ENCODE assay signal across 8 cellular contexts in the genomic region with DNA sequence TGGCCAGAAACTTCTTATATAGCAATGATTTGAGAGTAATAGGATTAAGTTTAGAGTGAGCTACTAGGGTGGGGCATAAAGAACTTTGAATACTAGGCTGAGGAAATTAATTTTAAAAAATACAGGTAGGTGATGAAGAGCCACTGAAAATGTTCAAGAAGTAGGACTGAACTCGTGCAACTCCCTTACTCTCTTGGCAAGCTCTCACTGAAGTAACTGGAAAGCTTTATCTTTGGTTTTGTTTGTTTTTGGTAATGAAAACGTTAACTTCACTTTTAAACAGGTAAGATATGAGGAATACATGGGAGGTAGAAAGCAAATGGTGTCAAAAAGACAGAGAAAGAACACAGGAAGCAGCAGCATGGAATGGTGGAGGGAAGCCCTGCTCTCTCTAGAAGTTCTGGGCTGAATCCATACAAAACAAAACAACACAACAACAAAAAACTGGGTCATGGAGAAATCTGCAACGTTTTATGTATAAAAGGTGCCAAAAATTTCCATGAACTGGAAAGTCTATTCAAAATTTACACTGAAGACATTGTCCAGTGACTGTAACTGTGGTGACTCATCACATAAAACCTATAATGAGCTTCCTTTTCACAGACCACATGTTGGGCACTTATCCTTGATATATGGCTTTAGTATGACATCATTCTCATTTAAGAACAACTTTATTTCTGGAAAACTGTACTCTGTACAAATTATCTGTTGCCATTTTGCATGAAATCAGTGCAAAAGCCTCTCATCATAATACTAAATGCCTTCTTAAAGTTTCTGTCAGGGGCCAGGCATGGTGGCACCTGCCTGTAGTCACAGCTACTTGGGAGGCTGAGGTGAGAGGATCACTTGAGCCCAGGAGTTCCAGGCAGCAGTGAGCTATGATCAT.
A peak's percentile ranks its signal among the peaks of the same experiment; 100 is the strongest.
DNase-seq lines count a peak whose midpoint lies in the region; ATAC-seq and TF ChIP-seq lines count a peak whose summit lies in the region.

No MANE protein-coding gene starts in this region.

- ATAC-seq in GM18520 (IDR thresholded peaks at IDR 0.05; ENCODE audit: unreplicated experiment): peak; percentile 69
- ATAC-seq in HG03378 (IDR thresholded peaks at IDR 0.05; ENCODE audit: unreplicated experiment): peak; percentile 84
- peak; percentile 95 for ATAC-seq in SK-N-SH treated with all-trans-retinoic acid at 6 μM for 48 hours
- peak; percentile 88 for ATAC-seq in left lung
- no peak for ATAC-seq in HG03342 (IDR thresholded peaks at IDR 0.05; ENCODE audit: unreplicated experiment)
- no peak for ATAC-seq in HG03439 (IDR thresholded peaks at IDR 0.05; ENCODE audit: unreplicated experiment)
- ATAC-seq in aorta (ENCODE audit: low FRiP score): no peak

- H3K4me1 ChIP-seq in left lung (peaks cover 7 to 12% of the 10 kb centered on the region in 2 donors), aorta (ENCODE audit: control insufficient read depth in 1 of 2, insufficient read depth in 2 of 2, low read length in 2 of 2) (no peaks in the 10 kb centered on the region)

- H3K27ac ChIP-seq in left lung (peak overlapping the region; percentile 24 to 34), aorta (ENCODE audit: low read depth in 1 of 2, low read length in 2 of 2) (no peak overlapping the region)

- DNase-seq in left lung (no peak), DMS79 (lab: John Stamatoyannopoulos, UW) (no peak), aorta (no peak)

- H3K9me3 ChIP-seq in left lung (no peaks in the 10 kb centered on the region), aorta (ENCODE audit: control insufficient read depth, low read length) (no peaks in the 10 kb centered on the region)

- intact Hi-C loops in left lung (cut with DNase I) (no loop called here), aorta (cut with DNase I) (no loop called here)

- H3K4me3 ChIP-seq in left lung (no peak overlapping the region), aorta (ENCODE audit: low read length in 2 of 2) (no peak overlapping the region)

- 14 to 19% methylated on average over 3 of the region's 3 CpGs for WGBS in aorta, 2 donors

- H3K36me3 ChIP-seq in left lung (no peaks in the 10 kb centered on the region), aorta (ENCODE audit: control insufficient read depth in 1 of 2, insufficient read depth in 2 of 2, low read length in 1 of 2) (no peaks in the 10 kb centered on the region)

- TF ChIP-seq CTCF in left lung (IDR thresholded peaks at IDR 0.05): no peak

- H3K27me3 ChIP-seq in left lung (no peaks in the 10 kb centered on the region), aorta (ENCODE audit: control insufficient read depth in 1 of 2, insufficient read depth in 2 of 2, low read length in 1 of 2) (no peaks in the 10 kb centered on the region)

TF ChIP-seq in SK-N-SH treated with all-trans-retinoic acid at 6 μM for 48 hours, 23 proteins besides CTCF, POLR2A, EP300 and RAD21 (continues in another document):
- TF ChIP-seq ARNTL (CRISPR knock-in tag; IDR thresholded peaks at IDR 0.05; ENCODE audit: borderline replicate concordance, low read depth): no peak
- TF ChIP-seq, protein P1, sequence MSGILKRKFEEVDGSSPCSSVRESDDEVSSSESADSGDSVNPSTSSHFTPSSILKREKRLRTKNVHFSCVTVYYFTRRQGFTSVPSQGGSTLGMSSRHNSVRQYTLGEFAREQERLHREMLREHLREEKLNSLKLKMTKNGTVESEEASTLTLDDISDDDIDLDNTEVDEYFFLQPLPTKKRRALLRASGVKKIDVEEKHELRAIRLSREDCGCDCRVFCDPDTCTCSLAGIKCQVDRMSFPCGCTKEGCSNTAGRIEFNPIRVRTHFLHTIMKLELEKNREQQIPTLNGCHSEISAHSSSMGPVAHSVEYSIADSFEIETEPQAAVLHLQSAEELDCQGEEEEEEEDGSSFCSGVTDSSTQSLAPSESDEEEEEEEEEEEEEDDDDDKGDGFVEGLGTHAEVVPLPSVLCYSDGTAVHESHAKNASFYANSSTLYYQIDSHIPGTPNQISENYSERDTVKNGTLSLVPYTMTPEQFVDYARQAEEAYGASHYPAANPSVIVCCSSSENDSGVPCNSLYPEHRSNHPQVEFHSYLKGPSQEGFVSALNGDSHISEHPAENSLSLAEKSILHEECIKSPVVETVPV (CRISPR knock-in tag; IDR thresholded peaks at IDR 0.05): peak; percentile 89; the same call in 1 of the 2 replicates
- no peak for TF ChIP-seq BACH2 (CRISPR knock-in tag; IDR thresholded peaks at IDR 0.05; ENCODE audit: borderline replicate concordance)
- TF ChIP-seq ESRRG (CRISPR knock-in tag; IDR thresholded peaks at IDR 0.05): peak; percentile 87
- TF ChIP-seq, protein P2, sequence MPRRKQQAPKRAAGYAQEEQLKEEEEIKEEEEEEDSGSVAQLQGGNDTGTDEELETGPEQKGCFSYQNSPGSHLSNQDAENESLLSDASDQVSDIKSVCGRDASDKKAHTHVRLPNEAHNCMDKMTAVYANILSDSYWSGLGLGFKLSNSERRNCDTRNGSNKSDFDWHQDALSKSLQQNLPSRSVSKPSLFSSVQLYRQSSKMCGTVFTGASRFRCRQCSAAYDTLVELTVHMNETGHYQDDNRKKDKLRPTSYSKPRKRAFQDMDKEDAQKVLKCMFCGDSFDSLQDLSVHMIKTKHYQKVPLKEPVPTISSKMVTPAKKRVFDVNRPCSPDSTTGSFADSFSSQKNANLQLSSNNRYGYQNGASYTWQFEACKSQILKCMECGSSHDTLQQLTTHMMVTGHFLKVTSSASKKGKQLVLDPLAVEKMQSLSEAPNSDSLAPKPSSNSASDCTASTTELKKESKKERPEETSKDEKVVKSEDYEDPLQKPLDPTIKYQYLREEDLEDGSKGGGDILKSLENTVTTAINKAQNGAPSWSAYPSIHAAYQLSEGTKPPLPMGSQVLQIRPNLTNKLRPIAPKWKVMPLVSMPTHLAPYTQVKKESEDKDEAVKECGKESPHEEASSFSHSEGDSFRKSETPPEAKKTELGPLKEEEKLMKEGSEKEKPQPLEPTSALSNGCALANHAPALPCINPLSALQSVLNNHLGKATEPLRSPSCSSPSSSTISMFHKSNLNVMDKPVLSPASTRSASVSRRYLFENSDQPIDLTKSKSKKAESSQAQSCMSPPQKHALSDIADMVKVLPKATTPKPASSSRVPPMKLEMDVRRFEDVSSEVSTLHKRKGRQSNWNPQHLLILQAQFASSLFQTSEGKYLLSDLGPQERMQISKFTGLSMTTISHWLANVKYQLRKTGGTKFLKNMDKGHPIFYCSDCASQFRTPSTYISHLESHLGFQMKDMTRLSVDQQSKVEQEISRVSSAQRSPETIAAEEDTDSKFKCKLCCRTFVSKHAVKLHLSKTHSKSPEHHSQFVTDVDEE (CRISPR knock-in tag; IDR thresholded peaks at IDR 0.05): no peak
- peak; percentile 60; the same call in 1 of the 2 replicates for TF ChIP-seq ZNF8 (CRISPR knock-in tag; IDR thresholded peaks at IDR 0.05)
- TF ChIP-seq ZNF565 (CRISPR knock-in tag; conservative IDR thresholded peaks at IDR 0.05; ENCODE audit: low read depth): 0 out of 2 replicates have a peak, but pooled peaks have one; percentile 68
- no peak for TF ChIP-seq ZFP3 (CRISPR knock-in tag; IDR thresholded peaks at IDR 0.05)
- TF ChIP-seq GLIS3 (CRISPR knock-in tag; IDR thresholded peaks at IDR 0.05): no peak
- TF ChIP-seq, protein P3, sequence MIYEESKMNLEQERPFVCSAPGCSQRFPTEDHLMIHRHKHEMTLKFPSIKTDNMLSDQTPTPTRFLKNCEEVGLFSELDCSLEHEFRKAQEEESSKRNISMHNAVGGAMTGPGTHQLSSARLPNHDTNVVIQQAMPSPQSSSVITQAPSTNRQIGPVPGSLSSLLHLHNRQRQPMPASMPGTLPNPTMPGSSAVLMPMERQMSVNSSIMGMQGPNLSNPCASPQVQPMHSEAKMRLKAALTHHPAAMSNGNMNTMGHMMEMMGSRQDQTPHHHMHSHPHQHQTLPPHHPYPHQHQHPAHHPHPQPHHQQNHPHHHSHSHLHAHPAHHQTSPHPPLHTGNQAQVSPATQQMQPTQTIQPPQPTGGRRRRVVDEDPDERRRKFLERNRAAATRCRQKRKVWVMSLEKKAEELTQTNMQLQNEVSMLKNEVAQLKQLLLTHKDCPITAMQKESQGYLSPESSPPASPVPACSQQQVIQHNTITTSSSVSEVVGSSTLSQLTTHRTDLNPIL (CRISPR knock-in tag; IDR thresholded peaks at IDR 0.05; ENCODE audit: low read depth): peak; percentile 99
- TF ChIP-seq SNAI2 (CRISPR knock-in tag; IDR thresholded peaks at IDR 0.05): peak; percentile 76; the same call in 1 of the 2 replicates
- TF ChIP-seq ZFP30 (CRISPR knock-in tag; IDR thresholded peaks at IDR 0.05): no peak
- TF ChIP-seq ZC3H10 (CRISPR knock-in tag; IDR thresholded peaks at IDR 0.05): peak; percentile 94
- no peak for TF ChIP-seq ZNF70 (CRISPR knock-in tag; IDR thresholded peaks at IDR 0.05)
- peak; percentile 99 for TF ChIP-seq ISL1 (CRISPR knock-in tag; IDR thresholded peaks at IDR 0.05)
- TF ChIP-seq, protein P4, sequence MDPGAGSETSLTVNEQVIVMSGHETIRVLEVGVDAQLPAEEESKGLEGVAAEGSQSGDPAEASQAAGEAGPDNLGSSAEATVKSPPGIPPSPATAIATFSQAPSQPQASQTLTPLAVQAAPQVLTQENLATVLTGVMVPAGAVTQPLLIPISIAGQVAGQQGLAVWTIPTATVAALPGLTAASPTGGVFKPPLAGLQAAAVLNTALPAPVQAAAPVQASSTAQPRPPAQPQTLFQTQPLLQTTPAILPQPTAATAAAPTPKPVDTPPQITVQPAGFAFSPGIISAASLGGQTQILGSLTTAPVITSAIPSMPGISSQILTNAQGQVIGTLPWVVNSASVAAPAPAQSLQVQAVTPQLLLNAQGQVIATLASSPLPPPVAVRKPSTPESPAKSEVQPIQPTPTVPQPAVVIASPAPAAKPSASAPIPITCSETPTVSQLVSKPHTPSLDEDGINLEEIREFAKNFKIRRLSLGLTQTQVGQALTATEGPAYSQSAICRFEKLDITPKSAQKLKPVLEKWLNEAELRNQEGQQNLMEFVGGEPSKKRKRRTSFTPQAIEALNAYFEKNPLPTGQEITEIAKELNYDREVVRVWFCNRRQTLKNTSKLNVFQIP (CRISPR knock-in tag; IDR thresholded peaks at IDR 0.05; ENCODE audit: borderline replicate concordance, low read depth): 0 out of 2 replicates have a peak, but pooled peaks have one; percentile 51
- 0 out of 2 replicates have a peak, but pooled peaks have one; percentile 58 for TF ChIP-seq CSDC2 (CRISPR knock-in tag; IDR thresholded peaks at IDR 0.05)

Comparison
In these comparisons a context has a peak if more than half of its experiments do, and no peak if none do; other contexts are left out.
1. ATAC-seq: peak in GM18520 (single experiment), HG03378 (single experiment), SK-N-SH treated with all-trans-retinoic acid at 6 μM for 48 hours (single experiment) and left lung (single experiment); none in HG03342 (single experiment), HG03439 (single experiment) and aorta (single experiment).
2. H3K27ac ChIP-seq: peak in left lung (2 of 2); none in aorta (0 of 2).